1 cellular context compared by ENCODE assay signal in the genomic region with DNA sequence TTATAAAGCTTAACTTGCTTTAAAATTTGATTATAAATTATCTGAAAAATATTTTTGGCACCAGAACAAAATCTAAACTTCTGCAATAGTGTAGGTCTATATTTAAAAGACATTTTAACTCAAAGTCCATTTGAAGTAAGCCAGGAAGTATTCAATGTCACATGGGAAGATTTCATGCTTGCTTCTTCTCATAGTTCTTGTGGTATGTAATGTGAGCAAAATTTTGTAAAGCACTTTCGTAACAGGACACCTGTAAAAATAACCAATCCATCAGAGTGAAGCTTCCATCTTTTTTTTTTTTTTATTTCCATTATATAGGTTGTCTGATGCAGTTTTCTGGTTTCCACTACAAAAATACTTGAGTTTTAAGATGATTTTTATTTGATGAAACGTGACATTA.
TF ChIP-seq lines count a peak whose summit lies in the region.

No MANE protein-coding gene starts in this region.

TF ChIP-seq in IMR-90, 13 proteins besides CTCF, POLR2A, EP300 and RAD21:
- no peak for TF ChIP-seq MXI1 (IDR thresholded peaks at IDR 0.05; ENCODE audit: borderline replicate concordance, low read depth, low read length)
- no peak for TF ChIP-seq CHD1 (IDR thresholded peaks at IDR 0.05; ENCODE audit: low read depth, low read length)
- TF ChIP-seq, protein P1, sequence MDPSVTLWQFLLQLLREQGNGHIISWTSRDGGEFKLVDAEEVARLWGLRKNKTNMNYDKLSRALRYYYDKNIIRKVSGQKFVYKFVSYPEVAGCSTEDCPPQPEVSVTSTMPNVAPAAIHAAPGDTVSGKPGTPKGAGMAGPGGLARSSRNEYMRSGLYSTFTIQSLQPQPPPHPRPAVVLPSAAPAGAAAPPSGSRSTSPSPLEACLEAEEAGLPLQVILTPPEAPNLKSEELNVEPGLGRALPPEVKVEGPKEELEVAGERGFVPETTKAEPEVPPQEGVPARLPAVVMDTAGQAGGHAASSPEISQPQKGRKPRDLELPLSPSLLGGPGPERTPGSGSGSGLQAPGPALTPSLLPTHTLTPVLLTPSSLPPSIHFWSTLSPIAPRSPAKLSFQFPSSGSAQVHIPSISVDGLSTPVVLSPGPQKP (IDR thresholded peaks at IDR 0.05; ENCODE audit: borderline replicate concordance, low read depth, low read length): no peak
- TF ChIP-seq MAFK (IDR thresholded peaks at IDR 0.05; ENCODE audit: low read depth, low read length): no peak
- TF ChIP-seq, protein P2, sequence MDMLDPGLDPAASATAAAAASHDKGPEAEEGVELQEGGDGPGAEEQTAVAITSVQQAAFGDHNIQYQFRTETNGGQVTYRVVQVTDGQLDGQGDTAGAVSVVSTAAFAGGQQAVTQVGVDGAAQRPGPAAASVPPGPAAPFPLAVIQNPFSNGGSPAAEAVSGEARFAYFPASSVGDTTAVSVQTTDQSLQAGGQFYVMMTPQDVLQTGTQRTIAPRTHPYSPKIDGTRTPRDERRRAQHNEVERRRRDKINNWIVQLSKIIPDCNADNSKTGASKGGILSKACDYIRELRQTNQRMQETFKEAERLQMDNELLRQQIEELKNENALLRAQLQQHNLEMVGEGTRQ (IDR thresholded peaks at IDR 0.05; ENCODE audit: low read depth, low read length): no peak
- TF ChIP-seq FOS (IDR thresholded peaks at IDR 0.05; ENCODE audit: low read depth, low read length): no peak
- TF ChIP-seq SMC3 (IDR thresholded peaks at IDR 0.05; ENCODE audit: low read depth, low read length): no peak
- TF ChIP-seq CEBPB (IDR thresholded peaks at IDR 0.05; ENCODE audit: low read depth, low read length): no peak
- TF ChIP-seq BHLHE40 (IDR thresholded peaks at IDR 0.05; ENCODE audit: low read depth, low read length): no peak
- no peak for TF ChIP-seq RFX5 (IDR thresholded peaks at IDR 0.05; ENCODE audit: low read depth, low read length)
- no peak for TF ChIP-seq NFE2L2 (IDR thresholded peaks at IDR 0.05; ENCODE audit: low read depth, low read length)
- TF ChIP-seq MAZ (IDR thresholded peaks at IDR 0.05; ENCODE audit: borderline replicate concordance, low read depth, low read length): no peak
- no peak for TF ChIP-seq RCOR1 (IDR thresholded peaks at IDR 0.05; ENCODE audit: insufficient replicate concordance, low read length)
